Comparison of ENCODE assay signal across 10 cellular contexts in the genomic region with DNA sequence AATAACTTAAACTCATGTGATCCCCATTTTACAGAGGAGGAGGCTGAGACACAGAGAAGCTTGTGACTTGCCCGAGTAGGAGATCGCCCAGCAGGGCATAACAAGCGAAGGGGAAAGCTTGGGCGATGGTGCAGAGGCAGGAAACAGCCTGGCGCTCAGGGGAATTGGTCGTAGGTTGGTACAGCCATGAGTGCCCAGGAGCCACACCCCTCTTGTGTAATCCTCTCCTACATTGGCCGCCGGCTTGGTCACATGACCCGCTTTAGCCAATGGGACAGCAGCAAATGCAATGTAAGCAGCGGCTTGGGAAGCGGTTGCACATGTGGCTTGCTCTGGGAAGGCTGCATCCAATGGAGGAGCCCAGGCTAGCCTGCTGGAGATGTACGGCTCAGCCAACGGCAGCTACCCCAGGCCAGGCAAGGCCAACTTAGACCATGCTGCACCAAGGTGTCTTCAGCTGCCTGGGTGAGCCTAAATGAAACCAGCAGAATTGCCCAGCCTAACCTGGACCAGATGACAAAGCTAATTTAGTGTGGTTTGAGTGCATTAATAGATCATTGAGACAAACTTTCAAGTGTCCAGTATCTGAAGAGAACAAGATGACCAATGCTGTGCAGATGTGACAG. TPM values are rescaled to one million over a fixed set of nuclear protein-coding genes. Genes with fewer than 3 reads are reported as not detected.
DNase-seq lines count a peak whose midpoint lies in the region; ATAC-seq and TF ChIP-seq lines count a peak whose summit lies in the region.
"Had no signal": no experiment of that assay in that cellular context is flagged by ENCODE, and none has a peak within 500 bp of the region (broad histone marks: within the 10 kb centered on the region; RNA-seq: fewer than 3 reads in every experiment).

No MANE protein-coding gene starts in this region.

- no peaks in the 10 kb centered on the region for H3K36me3 Mint-ChIP-seq in activated naive CD4-positive, alpha-beta T cell treated with anti-CD3 and anti-CD28 coated beads, Interleukin-2, amount 10 ng/mL, durations not matched to agents 7 days and 5 days
- no peaks in the 10 kb centered on the region for H3K36me3 Mint-ChIP-seq in activated T-helper 1 cell treated with anti-CD3 and anti-CD28 coated beads, Interleukin-12 subunit alpha, Interleukin-12 subunit beta, Interleukin-2, Interleukin-4 antibody, amounts not matched to agents 30 ng/mL and 10 ng/mL and 1 ng/mL, durations not matched to agents 14 hours and 24 hours and 36 hours (ENCODE audit: low read depth)
- H3K36me3 Mint-ChIP-seq: CD4-positive, alpha-beta memory T cell; T-cell had no signal

- DNase-seq in activated naive CD4-positive, alpha-beta T cell treated with anti-CD3 and anti-CD28 coated beads, Interleukin-2, amount 10 ng/mL, durations not matched to agents 7 days and 5 days = peak; percentile 24
- no peak for DNase-seq in activated naive CD4-positive, alpha-beta T cell treated with anti-CD3 and anti-CD28 coated beads, Interleukin-2, amount 50 U/mL, for 16 hours
- DNase-seq in Karpas-422 (peak; percentile 95), testis (peak; percentile 87)
- peak; percentile 1 for DNase-seq in activated T-helper 1 cell treated with anti-CD3 and anti-CD28 coated beads, Interleukin-12 subunit alpha, Interleukin-12 subunit beta, Interleukin-2, Interleukin-4 antibody, amounts not matched to agents 30 ng/mL and 10 ng/mL and 1 ng/mL, durations not matched to agents 14 hours and 24 hours and 36 hours (ENCODE audit: low spot score)
- DNase-seq: CD4-positive, alpha-beta memory T cell; T-cell had no signal

- no peak overlapping the region for H3K27ac ChIP-seq in Karpas-422 (ENCODE audit: low read length)
- no peak overlapping the region for H3K27ac ChIP-seq in testis

- intact Hi-C loops in activated T-helper 1 cell treated with anti-CD3 and anti-CD28 coated beads, Interleukin-12 subunit alpha, Interleukin-12 subunit beta, Interleukin-2, Interleukin-4 antibody, amounts not matched to agents 30 ng/mL and 10 ng/mL and 1 ng/mL, durations not matched to agents 14 hours and 24 hours and 36 hours (cut with micrococcal nuclease) = no loop called here
- intact Hi-C loops in testis (cut with DNase I; ENCODE audit: low total_unique reads) = no loop called here

- H3K27me3 ChIP-seq in Karpas-422 (ENCODE audit: low read length) = no peaks in the 10 kb centered on the region
- H3K27me3 ChIP-seq in testis = no peaks in the 10 kb centered on the region

- H3K36me3 ChIP-seq in Karpas-422 (ENCODE audit: insufficient read depth, low read length) = no peaks in the 10 kb centered on the region
- H3K36me3 ChIP-seq in testis (ENCODE audit: low read depth, missing control alignments) = no peaks in the 10 kb centered on the region

- H3K4me1 Mint-ChIP-seq in activated naive CD4-positive, alpha-beta T cell treated with anti-CD3 and anti-CD28 coated beads, Interleukin-2, amount 10 ng/mL, durations not matched to agents 7 days and 5 days = no peaks in the 10 kb centered on the region
- H3K4me1 Mint-ChIP-seq in activated T-helper 1 cell treated with anti-CD3 and anti-CD28 coated beads, Interleukin-12 subunit alpha, Interleukin-12 subunit beta, Interleukin-2, Interleukin-4 antibody, amounts not matched to agents 30 ng/mL and 10 ng/mL and 1 ng/mL, durations not matched to agents 14 hours and 24 hours and 36 hours (ENCODE audit: low read depth) = no peaks in the 10 kb centered on the region
- H3K4me1 Mint-ChIP-seq: CD4-positive, alpha-beta memory T cell; T-cell had no signal

- TF ChIP-seq CTCF in testis (IDR thresholded peaks at IDR 0.05) = no peak

- H3K4me3 ChIP-seq in Karpas-422 (ENCODE audit: low read length) = peak overlapping the region; percentile 51; the same call in 1 of the 2 replicates
- peak overlapping the region in 1 of 2 donors; percentile 13 for H3K4me3 ChIP-seq in testis

- no peaks in the 10 kb centered on the region for H3K9me3 Mint-ChIP-seq in activated naive CD4-positive, alpha-beta T cell treated with anti-CD3 and anti-CD28 coated beads, Interleukin-2, amount 10 ng/mL, durations not matched to agents 7 days and 5 days
- H3K9me3 Mint-ChIP-seq in activated T-helper 1 cell treated with anti-CD3 and anti-CD28 coated beads, Interleukin-12 subunit alpha, Interleukin-12 subunit beta, Interleukin-2, Interleukin-4 antibody, amounts not matched to agents 30 ng/mL and 10 ng/mL and 1 ng/mL, durations not matched to agents 14 hours and 24 hours and 36 hours = no peaks in the 10 kb centered on the region
- H3K9me3 Mint-ChIP-seq: CD4-positive, alpha-beta memory T cell; T-cell had no signal

- peak overlapping the region; percentile 42 for H3K9ac ChIP-seq in Karpas-422 (ENCODE audit: low read length)

- no peak for TF ChIP-seq POLR2A in testis (IDR thresholded peaks at IDR 0.05)

- no peaks in the 10 kb centered on the region for H3K9me3 ChIP-seq in Karpas-422 (ENCODE audit: low read length)
- H3K9me3 ChIP-seq in testis = no peaks in the 10 kb centered on the region

- no peak overlapping the region for H3K27ac Mint-ChIP-seq in activated naive CD4-positive, alpha-beta T cell treated with anti-CD3 and anti-CD28 coated beads, Interleukin-2, amount 10 ng/mL, durations not matched to agents 7 days and 5 days
- no peak overlapping the region for H3K27ac Mint-ChIP-seq in activated T-helper 1 cell treated with anti-CD3 and anti-CD28 coated beads, Interleukin-12 subunit alpha, Interleukin-12 subunit beta, Interleukin-2, Interleukin-4 antibody, amounts not matched to agents 30 ng/mL and 10 ng/mL and 1 ng/mL, durations not matched to agents 14 hours and 24 hours and 36 hours
- H3K27ac Mint-ChIP-seq: CD4-positive, alpha-beta memory T cell; T-cell had no signal

- H4K20me1 ChIP-seq in Karpas-422 (ENCODE audit: insufficient read depth, low read depth, low read length) = no peaks in the 10 kb centered on the region

- H3K4me1 ChIP-seq in Karpas-422 (ENCODE audit: low read length) (peaks cover 11% of the 10 kb centered on the region), testis (no peaks in the 10 kb centered on the region)

- peak overlapping the region; percentile 56 for H3K4me2 ChIP-seq in Karpas-422 (ENCODE audit: low read depth, low read length, poor library complexity, severe bottlenecking)

- no peaks in the 10 kb centered on the region for H3K79me2 ChIP-seq in Karpas-422 (ENCODE audit: low read length)

- H3K4me3 Mint-ChIP-seq in activated naive CD4-positive, alpha-beta T cell treated with anti-CD3 and anti-CD28 coated beads, Interleukin-2, amount 10 ng/mL, durations not matched to agents 7 days and 5 days = no peak overlapping the region
- no peak overlapping the region for H3K4me3 Mint-ChIP-seq in activated T-helper 1 cell treated with anti-CD3 and anti-CD28 coated beads, Interleukin-12 subunit alpha, Interleukin-12 subunit beta, Interleukin-2, Interleukin-4 antibody, amounts not matched to agents 30 ng/mL and 10 ng/mL and 1 ng/mL, durations not matched to agents 14 hours and 24 hours and 36 hours
- H3K4me3 Mint-ChIP-seq: CD4-positive, alpha-beta memory T cell; T-cell had no signal

- no peaks in the 10 kb centered on the region for H3K9me2 ChIP-seq in Karpas-422 (replicated peaks; ENCODE audit: insufficient read depth, low read length)

- CTCF ChIA-PET in activated naive CD4-positive, alpha-beta T cell treated with anti-CD3 and anti-CD28 coated beads, Interleukin-2, amount 10 ng/mL, durations not matched to agents 7 days and 5 days (lab: Charles Lee) = interaction anchor here (0.6 kb wide), 1 partner anchor 149 kb away, joined by 3 read pairs; no protein-coding TSS in a partner anchor

- peak overlapping the region; percentile 86 for H2AFZ ChIP-seq in Karpas-422 (ENCODE audit: low read length)

- H3K27me3 Mint-ChIP-seq in activated naive CD4-positive, alpha-beta T cell treated with anti-CD3 and anti-CD28 coated beads, Interleukin-2, amount 10 ng/mL, durations not matched to agents 7 days and 5 days = peaks cover 13% of the 10 kb centered on the region
- H3K27me3 Mint-ChIP-seq in activated T-helper 1 cell treated with anti-CD3 and anti-CD28 coated beads, Interleukin-12 subunit alpha, Interleukin-12 subunit beta, Interleukin-2, Interleukin-4 antibody, amounts not matched to agents 30 ng/mL and 10 ng/mL and 1 ng/mL, durations not matched to agents 14 hours and 24 hours and 36 hours (ENCODE audit: insufficient read depth) = peaks cover 2% of the 10 kb centered on the region

- no peak for ATAC-seq in GM21737 (IDR thresholded peaks at IDR 0.05; ENCODE audit: unreplicated experiment)
- ATAC-seq in GM19395 (IDR thresholded peaks at IDR 0.05; ENCODE audit: unreplicated experiment) = no peak
- ATAC-seq in HG03025 (IDR thresholded peaks at IDR 0.05; ENCODE audit: low FRiP score, unreplicated experiment) = no peak
- ATAC-seq: T-cell had no signal

- 55 to 73% methylated on average over 10 to 13 of the region's 13 CpGs for WGBS in testis, 2 donors

RNA-seq across cellular contexts. Expression of a gene that starts 50.3 kb away (rescaled TPM):
- 25.3 and 30.2 TPM in 2 replicates for total RNA-seq in Karpas-422 (2014; rRNA removed; shearing (Covaris generic); ENCODE audit: low replicate concordance)
- total RNA-seq in activated T-helper 1 cell treated with anti-CD3 and anti-CD28 coated beads, Interleukin-12 subunit alpha, Interleukin-12 subunit beta, Interleukin-2, Interleukin-4 antibody, amounts not matched to agents 30 ng/mL and 10 ng/mL and 1 ng/mL, durations not matched to agents 14 hours and 24 hours and 36 hours = 45.4 and 51.2 TPM in 2 replicates
- total RNA-seq in testis = 10 to 100 TPM; 13.7 to 14.9 TPM
- 9.7 TPM for polyA plus RNA-seq in testis (ENCODE audit: insufficient read depth, low read depth, low replicate concordance)
